11 cellular contexts compared by ENCODE assay signal in genomic region chr2:84856785-84857184, GRCh38. TPM values are rescaled to one million over a fixed set of nuclear protein-coding genes. Genes with fewer than 3 reads are reported as not detected.
A peak's percentile ranks its signal among the peaks of the same experiment; 100 is the strongest.
DNase-seq lines count a peak whose midpoint lies in the region; ATAC-seq and TF ChIP-seq lines count a peak whose summit lies in the region.
"Had no signal": no experiment of that assay in that cellular context is flagged by ENCODE, and none has a peak within 500 bp of the region (broad histone marks: within the 10 kb centered on the region; RNA-seq: fewer than 3 reads in every experiment).

No MANE protein-coding gene starts in this region.

- H3K4me3 ChIP-seq in upper lobe of right lung (no peak overlapping the region), tibial nerve (no peak overlapping the region)
- H3K4me3 ChIP-seq: MG63, Peyer's patch had no signal

- DNase-seq in stimulated activated CD4-positive, alpha-beta T cell treated with anti-CD3 and anti-CD28 coated beads, Interleukin-1b, Interleukin-23, amount 100 ng/mL, for 48 hours: peak; percentile 64
- DNase-seq in stimulated activated CD4-positive, alpha-beta T cell treated with anti-CD3 and anti-CD28 coated beads, Interleukin-12 subunit alpha, Interleukin-12 subunit beta, amount 100 ng/mL, for 4 hours: no peak
- DNase-seq in NOMO-1 (lab: John Stamatoyannopoulos, UW; ENCODE audit: unreplicated experiment in 2 of 2) (peak; percentile 62 to 84), upper lobe of right lung (no peak), tibial nerve (ENCODE audit: low spot score in 2 of 2) (no peak), ureter (ENCODE audit: low spot score) (no peak)
- DNase-seq in activated naive CD4-positive, alpha-beta T cell treated with anti-CD3 and anti-CD28 coated beads, Interleukin-2, amount 50 U/mL, for 16 hours: peak; percentile 42
- DNase-seq: MG63 had no signal

- intact Hi-C loops in upper lobe of right lung (cut with DNase I): no loop called here

- TF ChIP-seq CTCF in upper lobe of right lung (IDR thresholded peaks at IDR 0.05) (no peak), tibial nerve (IDR thresholded peaks at IDR 0.05) (no peak)

- H3K27me3 ChIP-seq in upper lobe of right lung (no peaks in the 10 kb centered on the region), tibial nerve (no peaks in the 10 kb centered on the region)
- H3K27me3 ChIP-seq: MG63, Peyer's patch had no signal

- H3K36me3 ChIP-seq in upper lobe of right lung (no peaks in the 10 kb centered on the region), tibial nerve (no peaks in the 10 kb centered on the region)
- H3K36me3 ChIP-seq: MG63, Peyer's patch had no signal

- H3K27ac ChIP-seq in upper lobe of right lung: no peak overlapping the region
- H3K27ac ChIP-seq in tibial nerve: no peak overlapping the region
- H3K27ac ChIP-seq: parathyroid adenoma, Peyer's patch had no signal

- ATAC-seq in upper lobe of right lung: peak; percentile 40
- no peak for ATAC-seq in HG02588 (IDR thresholded peaks at IDR 0.05; ENCODE audit: unreplicated experiment)

- TF ChIP-seq EP300 in tibial nerve (IDR thresholded peaks at IDR 0.05): no peak

- no peaks in the 10 kb centered on the region for H3K4me1 ChIP-seq in upper lobe of right lung
- no peaks in the 10 kb centered on the region for H3K4me1 ChIP-seq in tibial nerve
- H3K4me1 ChIP-seq: parathyroid adenoma, Peyer's patch had no signal

- no peak for TF ChIP-seq POLR2A in tibial nerve (IDR thresholded peaks at IDR 0.05)

- WGBS in tibial nerve, 2 donors: 70 to 74% methylated on average over 6 of the region's 6 CpGs

- no peaks in the 10 kb centered on the region for H3K9me3 ChIP-seq in upper lobe of right lung
- H3K9me3 ChIP-seq in tibial nerve: peaks cover 0 to 4% (median 0%) of the 10 kb centered on the region in 4 donors
- H3K9me3 ChIP-seq: MG63 had no signal

RNA-seq across cellular contexts. Expression of gene TRABD2A, which starts 24.1 kb away (rescaled TPM):
- total RNA-seq in upper lobe of right lung: 6.5 TPM
- total RNA-seq in tibial nerve: 1 to 10 TPM in 2 of 4 donors, under 1 TPM in 1, not detected in 1; 0.98 to 6.3 (median 1.7) TPM
- total RNA-seq in ureter: 4.1 TPM

RNA-seq across cellular contexts. Expression of gene TMSB10, which starts 48.7 kb away (rescaled TPM):
- total RNA-seq in upper lobe of right lung (1,558 TPM), tibial nerve (1,000 to 10,000 TPM; 5,005 to 6,715 (median 5,816) TPM), ureter (1,066 TPM)

Comparison
In these comparisons a context has a peak if more than half of its experiments do, and no peak if none do; other contexts are left out.
1. DNase-seq: peak in stimulated activated CD4-positive, alpha-beta T cell treated with anti-CD3 and anti-CD28 coated beads, Interleukin-1b, Interleukin-23, amount 100 ng/mL, for 48 hours (single experiment), NOMO-1 (2 of 2) and activated naive CD4-positive, alpha-beta T cell treated with anti-CD3 and anti-CD28 coated beads, Interleukin-2, amount 50 U/mL, for 16 hours (single experiment); none in stimulated activated CD4-positive, alpha-beta T cell treated with anti-CD3 and anti-CD28 coated beads, Interleukin-12 subunit alpha, Interleukin-12 subunit beta, amount 100 ng/mL, for 4 hours (single experiment), upper lobe of right lung (single experiment), tibial nerve (0 of 2) and ureter (single experiment).